ENCODE assay signal across 2 cellular contexts in the genomic region with DNA sequence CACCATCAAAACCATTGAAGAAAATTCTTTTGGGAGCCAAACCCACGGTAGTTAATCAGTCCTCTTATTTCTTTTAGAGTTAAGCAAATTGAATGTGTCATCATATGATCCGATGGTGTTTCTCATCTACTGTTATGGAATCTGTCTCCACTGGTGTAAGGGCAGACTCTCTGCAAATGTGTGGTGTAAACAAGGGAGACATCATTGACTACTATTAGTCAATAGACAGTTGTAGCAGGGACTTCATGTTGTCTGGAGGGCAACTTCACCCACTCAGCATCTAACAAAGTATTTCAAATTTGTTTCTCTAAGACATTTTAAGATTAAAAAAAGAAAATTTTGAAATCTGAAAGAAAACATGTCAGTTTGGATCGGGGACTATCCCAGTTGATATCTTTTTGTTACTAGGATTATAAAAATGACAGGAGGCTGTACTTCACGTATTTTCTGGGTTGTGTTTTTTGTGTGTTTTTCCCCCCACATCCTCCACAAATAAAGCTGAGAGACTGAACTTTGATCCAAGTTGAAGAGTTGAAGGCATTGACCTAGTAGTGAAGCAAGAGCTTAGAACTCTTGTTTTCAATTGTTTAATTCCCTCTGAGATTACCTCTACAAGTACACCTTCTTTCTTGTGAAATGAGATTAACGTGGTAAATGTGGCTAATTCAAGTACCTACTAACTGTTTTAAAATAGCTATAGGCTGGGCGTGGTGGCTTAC.
TF ChIP-seq lines count a peak whose summit lies in the region.

No MANE protein-coding gene starts in this region.

TF ChIP-seq in HEK293, 187 proteins besides CTCF, POLR2A, EP300 and RAD21:
- no peak for TF ChIP-seq GFI1B (tag by site-specific recombination; IDR thresholded peaks at IDR 0.05)
- TF ChIP-seq ZNF596 (tag by site-specific recombination; IDR thresholded peaks at IDR 0.05): no peak
- peak; percentile 50; the same call in 1 of the 2 replicates for TF ChIP-seq ZNF600 (tag by site-specific recombination; IDR thresholded peaks at IDR 0.05)
- TF ChIP-seq ZNF558 (tag by site-specific recombination; IDR thresholded peaks at IDR 0.05): no peak
- TF ChIP-seq KLF1 (tag by site-specific recombination; IDR thresholded peaks at IDR 0.05): peak; percentile 74

TF ChIP-seq in HepG2, 621 proteins besides CTCF, POLR2A, EP300 and RAD21 (continues in another document):
- TF ChIP-seq POLR2AphosphoS5 (IDR thresholded peaks at IDR 0.05; ENCODE audit: low read depth, low read length) (no peak), ZNF501 (CRISPR knock-in tag; IDR thresholded peaks at IDR 0.05) (no peak), CREM (IDR thresholded peaks at IDR 0.05) (0 out of 2 replicates have a peak, but pooled peaks have one; percentile 11), CREM (CRISPR knock-in tag; IDR thresholded peaks at IDR 0.05) (no peak), SAP130 (CRISPR knock-in tag; IDR thresholded peaks at IDR 0.05; ENCODE audit: low read depth) (peak; percentile 16; the same call in 1 of the 2 replicates), SOX13 (IDR thresholded peaks at IDR 0.05) (no peak), SOX13 (CRISPR knock-in tag; conservative IDR thresholded peaks at IDR 0.05 in 1 of 2, IDR thresholded peaks at IDR 0.05 in 1 of 2) (peak in 1 of 2 experiments; percentile 57; a peak in 1 of 4 replicates), ZNF572 (CRISPR knock-in tag; IDR thresholded peaks at IDR 0.05) (no peak), HDAC1 (CRISPR knock-in tag; IDR thresholded peaks at IDR 0.05) (0 out of 2 replicates have a peak, but pooled peaks have one; percentile 18), RAD51 (IDR thresholded peaks at IDR 0.05; ENCODE audit: borderline replicate concordance) (no peak), NFYB (CRISPR knock-in tag; IDR thresholded peaks at IDR 0.05) (no peak), BCL6 (CRISPR knock-in tag; IDR thresholded peaks at IDR 0.05) (no peak), RFX5 (IDR thresholded peaks at IDR 0.05; ENCODE audit: low read depth, low read length) (no peak), ZNF557 (CRISPR knock-in tag; IDR thresholded peaks at IDR 0.05) (no peak), ZNF12 (CRISPR knock-in tag; IDR thresholded peaks at IDR 0.05) (no peak), TEAD2 (CRISPR knock-in tag; IDR thresholded peaks at IDR 0.05) (no peak), RARA (CRISPR knock-in tag; IDR thresholded peaks at IDR 0.05) (peak; percentile 51), ZNF567 (CRISPR knock-in tag; IDR thresholded peaks at IDR 0.05; ENCODE audit: borderline replicate concordance) (no peak), AKAP8 (CRISPR knock-in tag; IDR thresholded peaks at IDR 0.05) (no peak), KDM4B (CRISPR knock-in tag; IDR thresholded peaks at IDR 0.05) (no peak), NR2F1 (CRISPR knock-in tag; IDR thresholded peaks at IDR 0.05) (no peak), IKZF4 (CRISPR knock-in tag; IDR thresholded peaks at IDR 0.05; ENCODE audit: borderline replicate concordance, low read depth, not compliant biosample characterization) (no peak), ZNF10 (CRISPR knock-in tag; IDR thresholded peaks at IDR 0.05; ENCODE audit: borderline replicate concordance, low read depth) (no peak), SOX5 (CRISPR knock-in tag; IDR thresholded peaks at IDR 0.05; ENCODE audit: borderline replicate concordance) (peak; percentile 50; the same call in 1 of the 2 replicates), SPEN (CRISPR knock-in tag; IDR thresholded peaks at IDR 0.05; ENCODE audit: low read depth) (no peak), SMAD9 (CRISPR knock-in tag; IDR thresholded peaks at IDR 0.05) (no peak)
- TF ChIP-seq, protein P1, sequence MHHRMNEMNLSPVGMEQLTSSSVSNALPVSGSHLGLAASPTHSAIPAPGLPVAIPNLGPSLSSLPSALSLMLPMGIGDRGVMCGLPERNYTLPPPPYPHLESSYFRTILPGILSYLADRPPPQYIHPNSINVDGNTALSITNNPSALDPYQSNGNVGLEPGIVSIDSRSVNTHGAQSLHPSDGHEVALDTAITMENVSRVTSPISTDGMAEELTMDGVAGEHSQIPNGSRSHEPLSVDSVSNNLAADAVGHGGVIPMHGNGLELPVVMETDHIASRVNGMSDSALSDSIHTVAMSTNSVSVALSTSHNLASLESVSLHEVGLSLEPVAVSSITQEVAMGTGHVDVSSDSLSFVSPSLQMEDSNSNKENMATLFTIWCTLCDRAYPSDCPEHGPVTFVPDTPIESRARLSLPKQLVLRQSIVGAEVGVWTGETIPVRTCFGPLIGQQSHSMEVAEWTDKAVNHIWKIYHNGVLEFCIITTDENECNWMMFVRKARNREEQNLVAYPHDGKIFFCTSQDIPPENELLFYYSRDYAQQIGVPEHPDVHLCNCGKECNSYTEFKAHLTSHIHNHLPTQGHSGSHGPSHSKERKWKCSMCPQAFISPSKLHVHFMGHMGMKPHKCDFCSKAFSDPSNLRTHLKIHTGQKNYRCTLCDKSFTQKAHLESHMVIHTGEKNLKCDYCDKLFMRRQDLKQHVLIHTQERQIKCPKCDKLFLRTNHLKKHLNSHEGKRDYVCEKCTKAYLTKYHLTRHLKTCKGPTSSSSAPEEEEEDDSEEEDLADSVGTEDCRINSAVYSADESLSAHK (CRISPR knock-in tag; IDR thresholded peaks at IDR 0.05; ENCODE audit: borderline replicate concordance): no peak
- TF ChIP-seq, protein P2, sequence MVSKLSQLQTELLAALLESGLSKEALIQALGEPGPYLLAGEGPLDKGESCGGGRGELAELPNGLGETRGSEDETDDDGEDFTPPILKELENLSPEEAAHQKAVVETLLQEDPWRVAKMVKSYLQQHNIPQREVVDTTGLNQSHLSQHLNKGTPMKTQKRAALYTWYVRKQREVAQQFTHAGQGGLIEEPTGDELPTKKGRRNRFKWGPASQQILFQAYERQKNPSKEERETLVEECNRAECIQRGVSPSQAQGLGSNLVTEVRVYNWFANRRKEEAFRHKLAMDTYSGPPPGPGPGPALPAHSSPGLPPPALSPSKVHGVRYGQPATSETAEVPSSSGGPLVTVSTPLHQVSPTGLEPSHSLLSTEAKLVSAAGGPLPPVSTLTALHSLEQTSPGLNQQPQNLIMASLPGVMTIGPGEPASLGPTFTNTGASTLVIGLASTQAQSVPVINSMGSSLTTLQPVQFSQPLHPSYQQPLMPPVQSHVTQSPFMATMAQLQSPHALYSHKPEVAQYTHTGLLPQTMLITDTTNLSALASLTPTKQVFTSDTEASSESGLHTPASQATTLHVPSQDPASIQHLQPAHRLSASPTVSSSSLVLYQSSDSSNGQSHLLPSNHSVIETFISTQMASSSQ (IDR thresholded peaks at IDR 0.05; ENCODE audit: low read depth): no peak
- TF ChIP-seq, protein P2 (CRISPR knock-in tag; IDR thresholded peaks at IDR 0.05; ENCODE audit: borderline replicate concordance): no peak
- TF ChIP-seq, protein P3, sequence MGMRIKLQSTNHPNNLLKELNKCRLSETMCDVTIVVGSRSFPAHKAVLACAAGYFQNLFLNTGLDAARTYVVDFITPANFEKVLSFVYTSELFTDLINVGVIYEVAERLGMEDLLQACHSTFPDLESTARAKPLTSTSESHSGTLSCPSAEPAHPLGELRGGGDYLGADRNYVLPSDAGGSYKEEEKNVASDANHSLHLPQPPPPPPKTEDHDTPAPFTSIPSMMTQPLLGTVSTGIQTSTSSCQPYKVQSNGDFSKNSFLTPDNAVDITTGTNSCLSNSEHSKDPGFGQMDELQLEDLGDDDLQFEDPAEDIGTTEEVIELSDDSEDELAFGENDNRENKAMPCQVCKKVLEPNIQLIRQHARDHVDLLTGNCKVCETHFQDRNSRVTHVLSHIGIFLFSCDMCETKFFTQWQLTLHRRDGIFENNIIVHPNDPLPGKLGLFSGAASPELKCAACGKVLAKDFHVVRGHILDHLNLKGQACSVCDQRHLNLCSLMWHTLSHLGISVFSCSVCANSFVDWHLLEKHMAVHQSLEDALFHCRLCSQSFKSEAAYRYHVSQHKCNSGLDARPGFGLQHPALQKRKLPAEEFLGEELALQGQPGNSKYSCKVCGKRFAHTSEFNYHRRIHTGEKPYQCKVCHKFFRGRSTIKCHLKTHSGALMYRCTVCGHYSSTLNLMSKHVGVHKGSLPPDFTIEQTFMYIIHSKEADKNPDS (CRISPR knock-in tag; IDR thresholded peaks at IDR 0.05): no peak
- TF ChIP-seq, protein P4, sequence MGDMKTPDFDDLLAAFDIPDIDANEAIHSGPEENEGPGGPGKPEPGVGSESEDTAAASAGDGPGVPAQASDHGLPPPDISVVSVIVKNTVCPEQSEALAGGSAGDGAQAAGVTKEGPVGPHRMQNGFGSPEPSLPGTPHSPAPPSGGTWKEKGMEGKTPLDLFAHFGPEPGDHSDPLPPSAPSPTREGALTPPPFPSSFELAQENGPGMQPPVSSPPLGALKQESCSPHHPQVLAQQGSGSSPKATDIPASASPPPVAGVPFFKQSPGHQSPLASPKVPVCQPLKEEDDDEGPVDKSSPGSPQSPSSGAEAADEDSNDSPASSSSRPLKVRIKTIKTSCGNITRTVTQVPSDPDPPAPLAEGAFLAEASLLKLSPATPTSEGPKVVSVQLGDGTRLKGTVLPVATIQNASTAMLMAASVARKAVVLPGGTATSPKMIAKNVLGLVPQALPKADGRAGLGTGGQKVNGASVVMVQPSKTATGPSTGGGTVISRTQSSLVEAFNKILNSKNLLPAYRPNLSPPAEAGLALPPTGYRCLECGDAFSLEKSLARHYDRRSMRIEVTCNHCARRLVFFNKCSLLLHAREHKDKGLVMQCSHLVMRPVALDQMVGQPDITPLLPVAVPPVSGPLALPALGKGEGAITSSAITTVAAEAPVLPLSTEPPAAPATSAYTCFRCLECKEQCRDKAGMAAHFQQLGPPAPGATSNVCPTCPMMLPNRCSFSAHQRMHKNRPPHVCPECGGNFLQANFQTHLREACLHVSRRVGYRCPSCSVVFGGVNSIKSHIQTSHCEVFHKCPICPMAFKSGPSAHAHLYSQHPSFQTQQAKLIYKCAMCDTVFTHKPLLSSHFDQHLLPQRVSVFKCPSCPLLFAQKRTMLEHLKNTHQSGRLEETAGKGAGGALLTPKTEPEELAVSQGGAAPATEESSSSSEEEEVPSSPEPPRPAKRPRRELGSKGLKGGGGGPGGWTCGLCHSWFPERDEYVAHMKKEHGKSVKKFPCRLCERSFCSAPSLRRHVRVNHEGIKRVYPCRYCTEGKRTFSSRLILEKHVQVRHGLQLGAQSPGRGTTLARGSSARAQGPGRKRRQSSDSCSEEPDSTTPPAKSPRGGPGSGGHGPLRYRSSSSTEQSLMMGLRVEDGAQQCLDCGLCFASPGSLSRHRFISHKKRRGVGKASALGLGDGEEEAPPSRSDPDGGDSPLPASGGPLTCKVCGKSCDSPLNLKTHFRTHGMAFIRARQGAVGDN (CRISPR knock-in tag; IDR thresholded peaks at IDR 0.05): no peak
- TF ChIP-seq, protein P5, sequence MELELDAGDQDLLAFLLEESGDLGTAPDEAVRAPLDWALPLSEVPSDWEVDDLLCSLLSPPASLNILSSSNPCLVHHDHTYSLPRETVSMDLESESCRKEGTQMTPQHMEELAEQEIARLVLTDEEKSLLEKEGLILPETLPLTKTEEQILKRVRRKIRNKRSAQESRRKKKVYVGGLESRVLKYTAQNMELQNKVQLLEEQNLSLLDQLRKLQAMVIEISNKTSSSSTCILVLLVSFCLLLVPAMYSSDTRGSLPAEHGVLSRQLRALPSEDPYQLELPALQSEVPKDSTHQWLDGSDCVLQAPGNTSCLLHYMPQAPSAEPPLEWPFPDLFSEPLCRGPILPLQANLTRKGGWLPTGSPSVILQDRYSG (CRISPR knock-in tag; IDR thresholded peaks at IDR 0.05): no peak
- TF ChIP-seq, protein P6, sequence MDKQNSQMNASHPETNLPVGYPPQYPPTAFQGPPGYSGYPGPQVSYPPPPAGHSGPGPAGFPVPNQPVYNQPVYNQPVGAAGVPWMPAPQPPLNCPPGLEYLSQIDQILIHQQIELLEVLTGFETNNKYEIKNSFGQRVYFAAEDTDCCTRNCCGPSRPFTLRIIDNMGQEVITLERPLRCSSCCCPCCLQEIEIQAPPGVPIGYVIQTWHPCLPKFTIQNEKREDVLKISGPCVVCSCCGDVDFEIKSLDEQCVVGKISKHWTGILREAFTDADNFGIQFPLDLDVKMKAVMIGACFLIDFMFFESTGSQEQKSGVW (CRISPR knock-in tag; IDR thresholded peaks at IDR 0.05; ENCODE audit: borderline replicate concordance): no peak
- TF ChIP-seq, protein P7, sequence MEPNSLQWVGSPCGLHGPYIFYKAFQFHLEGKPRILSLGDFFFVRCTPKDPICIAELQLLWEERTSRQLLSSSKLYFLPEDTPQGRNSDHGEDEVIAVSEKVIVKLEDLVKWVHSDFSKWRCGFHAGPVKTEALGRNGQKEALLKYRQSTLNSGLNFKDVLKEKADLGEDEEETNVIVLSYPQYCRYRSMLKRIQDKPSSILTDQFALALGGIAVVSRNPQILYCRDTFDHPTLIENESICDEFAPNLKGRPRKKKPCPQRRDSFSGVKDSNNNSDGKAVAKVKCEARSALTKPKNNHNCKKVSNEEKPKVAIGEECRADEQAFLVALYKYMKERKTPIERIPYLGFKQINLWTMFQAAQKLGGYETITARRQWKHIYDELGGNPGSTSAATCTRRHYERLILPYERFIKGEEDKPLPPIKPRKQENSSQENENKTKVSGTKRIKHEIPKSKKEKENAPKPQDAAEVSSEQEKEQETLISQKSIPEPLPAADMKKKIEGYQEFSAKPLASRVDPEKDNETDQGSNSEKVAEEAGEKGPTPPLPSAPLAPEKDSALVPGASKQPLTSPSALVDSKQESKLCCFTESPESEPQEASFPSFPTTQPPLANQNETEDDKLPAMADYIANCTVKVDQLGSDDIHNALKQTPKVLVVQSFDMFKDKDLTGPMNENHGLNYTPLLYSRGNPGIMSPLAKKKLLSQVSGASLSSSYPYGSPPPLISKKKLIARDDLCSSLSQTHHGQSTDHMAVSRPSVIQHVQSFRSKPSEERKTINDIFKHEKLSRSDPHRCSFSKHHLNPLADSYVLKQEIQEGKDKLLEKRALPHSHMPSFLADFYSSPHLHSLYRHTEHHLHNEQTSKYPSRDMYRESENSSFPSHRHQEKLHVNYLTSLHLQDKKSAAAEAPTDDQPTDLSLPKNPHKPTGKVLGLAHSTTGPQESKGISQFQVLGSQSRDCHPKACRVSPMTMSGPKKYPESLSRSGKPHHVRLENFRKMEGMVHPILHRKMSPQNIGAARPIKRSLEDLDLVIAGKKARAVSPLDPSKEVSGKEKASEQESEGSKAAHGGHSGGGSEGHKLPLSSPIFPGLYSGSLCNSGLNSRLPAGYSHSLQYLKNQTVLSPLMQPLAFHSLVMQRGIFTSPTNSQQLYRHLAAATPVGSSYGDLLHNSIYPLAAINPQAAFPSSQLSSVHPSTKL (CRISPR knock-in tag; IDR thresholded peaks at IDR 0.05): peak; percentile 54; the same call in 1 of the 2 replicates
